In genomic region chr16:85117418-85117817, GRCh38 we compare ENCODE assay signal across 21 cellular contexts. TPM values are rescaled to one million over a fixed set of nuclear protein-coding genes. Genes with fewer than 3 reads are reported as not detected.
DNase-seq lines count a peak whose midpoint lies in the region; ATAC-seq and TF ChIP-seq lines count a peak whose summit lies in the region.
"Had no signal": no experiment of that assay in that cellular context is flagged by ENCODE, and none has a peak within 500 bp of the region (broad histone marks: within the 10 kb centered on the region; RNA-seq: fewer than 3 reads in every experiment).

No MANE protein-coding gene starts in this region.

- no peak for TF ChIP-seq CTCF in activated CD8-positive, alpha-beta T cell treated with anti-CD3 and anti-CD28 coated beads for 36 hours (IDR thresholded peaks at IDR 0.05)
- TF ChIP-seq CTCF in HEK293 (tag by site-specific recombination; IDR thresholded peaks at IDR 0.05) (no peak), neural crest cell (conservative IDR thresholded peaks at IDR 0.05) (no peak)

- no peak overlapping the region for H3K4me3 Mint-ChIP-seq in activated CD8-positive, alpha-beta T cell treated with anti-CD3 and anti-CD28 coated beads, Interleukin-2, amount 10 ng/mL, durations not matched to agents 7 days and 5 days
- H3K4me3 Mint-ChIP-seq in activated CD8-positive, alpha-beta T cell treated with anti-CD3 and anti-CD28 coated beads for 36 hours, result no peak overlapping the region
- H3K4me3 Mint-ChIP-seq in neural crest cell, result no peak overlapping the region
- H3K4me3 Mint-ChIP-seq: CD4-positive, alpha-beta memory T cell; GM23338; H9; HFFc6 had no signal

- ATAC-seq in activated CD8-positive, alpha-beta T cell treated with anti-CD3 and anti-CD28 coated beads, Interleukin-2, amount 10 ng/mL, durations not matched to agents 7 days and 5 days, result no peak
- no peak for ATAC-seq in activated CD8-positive, alpha-beta T cell treated with anti-CD3 and anti-CD28 coated beads for 36 hours
- ATAC-seq: GM23338, HCT116 had no signal

- H3K27me3 ChIP-seq in trophoblast cell (ENCODE audit: insufficient read depth, low read length), result no peaks in the 10 kb centered on the region

- no peak overlapping the region for H3K9ac ChIP-seq in trophoblast cell (ENCODE audit: low read length)

- no peak overlapping the region for H2BK120ac ChIP-seq in trophoblast cell (ENCODE audit: insufficient read depth, low read length, poor library complexity)

- no peak overlapping the region for H2AFZ ChIP-seq in trophoblast cell (ENCODE audit: insufficient read depth, low read length, poor library complexity)
- H2AFZ ChIP-seq: GM23338 had no signal

- H3K36me3 ChIP-seq in HEK293 (ENCODE audit: control insufficient read depth in 2 of 2, insufficient read depth in 1 of 2, low read length in 2 of 2) (no peaks in the 10 kb centered on the region), trophoblast cell (ENCODE audit: control insufficient read depth in 1 of 2, insufficient read depth in 2 of 2, low read length in 2 of 2) (no peaks in the 10 kb centered on the region)

- POLR2A ChIA-PET in activated CD8-positive, alpha-beta T cell treated with anti-CD3 and anti-CD28 coated beads, Interleukin-2, amount 10 ng/mL, durations not matched to agents 7 days and 5 days (lab: Charles Lee), result no interaction called here
- POLR2A ChIA-PET in activated CD8-positive, alpha-beta T cell treated with anti-CD3 and anti-CD28 coated beads for 36 hours (lab: Charles Lee), result no interaction called here
- POLR2A ChIA-PET in HEK293 (lab: Yijun Ruan, JAX), result no interaction called here

- no peaks in the 10 kb centered on the region for H3K36me3 Mint-ChIP-seq in activated CD8-positive, alpha-beta T cell treated with anti-CD3 and anti-CD28 coated beads, Interleukin-2, amount 10 ng/mL, durations not matched to agents 7 days and 5 days (ENCODE audit: low read depth)
- no peaks in the 10 kb centered on the region for H3K36me3 Mint-ChIP-seq in activated CD8-positive, alpha-beta T cell treated with anti-CD3 and anti-CD28 coated beads for 36 hours (ENCODE audit: low read depth)
- H3K36me3 Mint-ChIP-seq in neural crest cell (ENCODE audit: low read depth), result no peaks in the 10 kb centered on the region
- H3K36me3 Mint-ChIP-seq: CD4-positive, alpha-beta memory T cell had no signal

- H3K4ac ChIP-seq in trophoblast cell (ENCODE audit: low read depth, low read length), result no peak overlapping the region

- H3K27ac Mint-ChIP-seq in activated CD8-positive, alpha-beta T cell treated with anti-CD3 and anti-CD28 coated beads, Interleukin-2, amount 10 ng/mL, durations not matched to agents 7 days and 5 days, result peak overlapping the region; percentile 43
- H3K27ac Mint-ChIP-seq in activated CD8-positive, alpha-beta T cell treated with anti-CD3 and anti-CD28 coated beads for 36 hours, result no peak overlapping the region
- peak overlapping the region; percentile 43 for H3K27ac Mint-ChIP-seq in neural crest cell (ENCODE audit: unreplicated experiment)
- H3K27ac Mint-ChIP-seq: CD4-positive, alpha-beta memory T cell; GM23338; H9; HFFc6 had no signal

- H3K23ac ChIP-seq in trophoblast cell (ENCODE audit: low read length), result no peak overlapping the region

- no peak overlapping the region for H2BK5ac ChIP-seq in trophoblast cell (ENCODE audit: low read depth, low read length, poor library complexity)

- H4K8ac ChIP-seq in trophoblast cell (ENCODE audit: low read depth, low read length), result no peak overlapping the region

- no peak for DNase-seq in activated CD8-positive, alpha-beta T cell treated with anti-CD3 and anti-CD28 coated beads, Interleukin-2, amount 10 ng/mL, durations not matched to agents 7 days and 5 days
- no peak for DNase-seq in activated CD8-positive, alpha-beta T cell treated with anti-CD3 and anti-CD28 coated beads for 36 hours
- DNase-seq in neural crest cell (ENCODE audit: low read depth, low spot score), result no peak
- DNase-seq in trophoblast cell, result no peak
- no peak for DNase-seq in AG08396 (ENCODE audit: low spot score)
- no peak for DNase-seq in islet precursor cell
- DNase-seq: C1 segment of cervical spinal cord; Calu3; CD4-positive, alpha-beta memory T cell; COR-L47; DMS53; DMS79 treated with DMSO at 0.1 percent for 48 hours; GF-D8; H9; HFFc6 had no signal

- H3K27me3 Mint-ChIP-seq in activated CD8-positive, alpha-beta T cell treated with anti-CD3 and anti-CD28 coated beads, Interleukin-2, amount 10 ng/mL, durations not matched to agents 7 days and 5 days (ENCODE audit: low read depth), result no peaks in the 10 kb centered on the region
- no peaks in the 10 kb centered on the region for H3K27me3 Mint-ChIP-seq in activated CD8-positive, alpha-beta T cell treated with anti-CD3 and anti-CD28 coated beads for 36 hours
- peaks cover 4% of the 10 kb centered on the region for H3K27me3 Mint-ChIP-seq in neural crest cell (ENCODE audit: low read depth)
- H3K27me3 Mint-ChIP-seq: CD4-positive, alpha-beta memory T cell had no signal

- H3K79me1 ChIP-seq in trophoblast cell (ENCODE audit: low read length), result no peaks in the 10 kb centered on the region

- H3K4me3 ChIP-seq in HEK293 (ENCODE audit: low read depth, low read length) (no peak overlapping the region), trophoblast cell (ENCODE audit: low read depth, low read length) (no peak overlapping the region)
- H3K4me3 ChIP-seq: GM23338 had no signal

- no CpG with 5 or more reads among the region's 12 CpGs for WGBS in trophoblast cell (ENCODE audit: extremely low coverage, insufficient coverage, insufficient read length)

- no peaks in the 10 kb centered on the region for H3K4me1 ChIP-seq in HEK293 (ENCODE audit: control insufficient read depth, insufficient read depth, low read length)
- peaks cover 0 to 1% of the 10 kb centered on the region in 2 experiments for H3K4me1 ChIP-seq in trophoblast cell (ENCODE audit: control insufficient read depth in 1 of 2, insufficient read depth in 2 of 2, low read length in 2 of 2)

- intact Hi-C loops in activated CD8-positive, alpha-beta T cell treated with anti-CD3 and anti-CD28 coated beads for 36 hours (cut with micrococcal nuclease), result no loop called here

- H3K4me2 ChIP-seq in trophoblast cell (ENCODE audit: low read length), result no peak overlapping the region
- H3K4me2 ChIP-seq: GM23338 had no signal

- no peak overlapping the region for H2AK5ac ChIP-seq in trophoblast cell (ENCODE audit: low read length)

- peak overlapping the region; percentile 19 for H3K14ac ChIP-seq in trophoblast cell (ENCODE audit: low read length)

- peaks cover 13% of the 10 kb centered on the region for H3K4me1 Mint-ChIP-seq in activated CD8-positive, alpha-beta T cell treated with anti-CD3 and anti-CD28 coated beads, Interleukin-2, amount 10 ng/mL, durations not matched to agents 7 days and 5 days (ENCODE audit: low read depth)
- peaks cover 11% of the 10 kb centered on the region for H3K4me1 Mint-ChIP-seq in activated CD8-positive, alpha-beta T cell treated with anti-CD3 and anti-CD28 coated beads for 36 hours (ENCODE audit: low read depth)
- peaks cover 25% of the 10 kb centered on the region for H3K4me1 Mint-ChIP-seq in neural crest cell

- H4K91ac ChIP-seq in trophoblast cell (ENCODE audit: low read depth, low read length), result no peak overlapping the region

- CTCF ChIA-PET in activated CD8-positive, alpha-beta T cell treated with anti-CD3 and anti-CD28 coated beads, Interleukin-2, amount 10 ng/mL, durations not matched to agents 7 days and 5 days (lab: Charles Lee), result no interaction called here
- CTCF ChIA-PET in activated CD8-positive, alpha-beta T cell treated with anti-CD3 and anti-CD28 coated beads for 36 hours (lab: Charles Lee), result no interaction called here
- CTCF ChIA-PET in HEK293 (lab: Yijun Ruan, JAX), result interaction anchor here (0.6 to 0.7 kb wide), 2 partner anchors 50 to 291 kb away, joined by 3 read pairs; no protein-coding TSS in a partner anchor

- H3K9me3 ChIP-seq in HEK293 (ENCODE audit: control insufficient read depth, insufficient read depth, low read depth, low read length) (no peaks in the 10 kb centered on the region), trophoblast cell (ENCODE audit: insufficient read depth, low read depth, low read length) (peaks cover 3% of the 10 kb centered on the region)

- peak overlapping the region; percentile 41 for H2BK12ac ChIP-seq in trophoblast cell (ENCODE audit: low read length)

- no peak overlapping the region for H3K18ac ChIP-seq in trophoblast cell (ENCODE audit: low read length)

- H3K27ac ChIP-seq in HEK293 (ENCODE audit: extremely low read depth, low read depth, low read length), result no peak overlapping the region
- no peak overlapping the region for H3K27ac ChIP-seq in trophoblast cell (ENCODE audit: low read depth, low read length)
- H3K27ac ChIP-seq: 22Rv1 had no signal

- H4K12ac ChIP-seq in trophoblast cell (ENCODE audit: low read depth, low read length), result no peak overlapping the region

- H3K79me2 ChIP-seq in trophoblast cell (ENCODE audit: control insufficient read depth, insufficient read depth, low read length, poor library complexity), result no peaks in the 10 kb centered on the region

- no peaks in the 10 kb centered on the region for H3K9me3 Mint-ChIP-seq in activated CD8-positive, alpha-beta T cell treated with anti-CD3 and anti-CD28 coated beads, Interleukin-2, amount 10 ng/mL, durations not matched to agents 7 days and 5 days (ENCODE audit: insufficient read depth)
- peaks cover 1% of the 10 kb centered on the region for H3K9me3 Mint-ChIP-seq in activated CD8-positive, alpha-beta T cell treated with anti-CD3 and anti-CD28 coated beads for 36 hours
- H3K9me3 Mint-ChIP-seq in neural crest cell, result no peaks in the 10 kb centered on the region
- H3K9me3 Mint-ChIP-seq: GM23338, H9, HFFc6 had no signal

TF ChIP-seq in HEK293, 187 proteins besides CTCF, POLR2A, EP300 and RAD21:
- TF ChIP-seq ZFHX2 (tag by site-specific recombination; conservative IDR thresholded peaks at IDR 0.05), result peak; percentile 12; the same call in 1 of the 2 replicates
- peak; percentile 99 for TF ChIP-seq KLF1 (tag by site-specific recombination; IDR thresholded peaks at IDR 0.05)
- TF ChIP-seq ZNF473 (tag by site-specific recombination; IDR thresholded peaks at IDR 0.05), result no peak

RNA-seq across cellular contexts. Expression of gene CIBAR2, which starts 5.1 kb away (rescaled TPM):
- total RNA-seq in activated CD8-positive, alpha-beta T cell treated with anti-CD3 and anti-CD28 coated beads, Interleukin-2, amount 10 ng/mL, durations not matched to agents 7 days and 5 days, result not detected
- total RNA-seq in activated CD8-positive, alpha-beta T cell treated with anti-CD3 and anti-CD28 coated beads for 36 hours, result not detected
- total RNA-seq in neural crest cell, result not detected in 2 replicates
- 0.03 TPM in 1 of 2 replicates, not detected in the other for polyA plus RNA-seq in trophoblast cell (2013)
- total RNA-seq: Calu3; CD4-positive, alpha-beta memory T cell; Daoy; GM23338; H4; H9; HFFc6 had no signal
- polyA plus RNA-seq: CD4-positive, alpha-beta memory T cell; GM23338 had no signal
